19 cellular contexts compared by ENCODE assay signal in the genomic region with DNA sequence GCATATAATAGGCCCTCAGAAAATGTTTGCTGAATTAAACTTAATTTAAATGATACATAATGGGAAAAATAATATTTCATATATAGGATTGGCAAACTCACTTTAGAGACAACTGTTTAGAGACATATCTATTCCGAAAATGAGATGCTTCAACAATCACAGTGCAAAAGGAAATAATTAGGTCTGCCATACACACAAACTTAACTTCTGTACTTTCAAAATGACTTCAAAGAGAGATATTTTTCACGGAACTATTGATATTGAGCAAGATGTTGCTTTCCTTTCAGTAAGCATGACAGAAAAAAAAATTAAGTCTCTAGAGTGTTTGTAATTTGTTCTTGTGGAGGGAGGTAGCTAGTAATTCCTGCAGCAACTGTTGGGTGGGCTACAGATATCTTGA.
DNase-seq lines count a peak whose midpoint lies in the region; ATAC-seq lines count a peak whose summit lies in the region.
"Had no signal": no experiment of that assay in that cellular context is flagged by ENCODE, and none has a peak within 500 bp of the region (broad histone marks: within the 10 kb centered on the region; RNA-seq: fewer than 3 reads in every experiment).

No MANE protein-coding gene starts in this region.

- no peak for DNase-seq in GM03348 (ENCODE audit: low spot score)
- no peak for DNase-seq in NAMALWA (ENCODE audit: low spot score)
- DNase-seq in central memory CD4-positive, alpha-beta T cell: no peak
- DNase-seq in activated CD8-positive, alpha-beta memory T cell treated with anti-CD3 and anti-CD28 coated beads, Interleukin-2, amount 50 U/mL, for 4 hours: no peak
- DNase-seq: activated CD4-positive, alpha-beta T cell treated with anti-CD3 and anti-CD28 coated beads, Interleukin-2, amount 50 U/mL, for 48 hours; activated naive CD4-positive, alpha-beta T cell; CD4-positive, alpha-beta memory T cell; DMS53; gastrocnemius medialis; IMR-90; MG63; NCI-H187; NCI-H446 treated with DMSO at 0.1 percent for 48 hours; nephron progenitor cell; WERI-Rb-1 had no signal

- ATAC-seq in GM18517 (IDR thresholded peaks at IDR 0.05; ENCODE audit: unreplicated experiment) (peak; percentile 70), GM19455 (IDR thresholded peaks at IDR 0.05; ENCODE audit: unreplicated experiment) (peak; percentile 86), HG02798 (IDR thresholded peaks at IDR 0.05; ENCODE audit: poor library complexity, unreplicated experiment) (peak; percentile 86), HG03469 (IDR thresholded peaks at IDR 0.05; ENCODE audit: unreplicated experiment) (peak; percentile 55)
- ATAC-seq: gastrocnemius medialis had no signal
